ENCODE assay signal across 1 cellular context in genomic region chr5:149422429-149423286, GRCh38.
TF ChIP-seq lines count a peak whose summit lies in the region.

No MANE protein-coding gene starts in this region.

TF ChIP-seq in HepG2, 621 proteins besides CTCF, POLR2A, EP300 and RAD21 (continued from another document and continues in another):
- peak; percentile 61; the same call in 1 of the 2 replicates for TF ChIP-seq ZNF263 (CRISPR knock-in tag; IDR thresholded peaks at IDR 0.05)
- no peak for TF ChIP-seq GMEB1 (CRISPR knock-in tag; IDR thresholded peaks at IDR 0.05; ENCODE audit: borderline replicate concordance)
- TF ChIP-seq U2AF2 (IDR thresholded peaks at IDR 0.05; ENCODE audit: low read depth, low read length), result no peak
- no peak for TF ChIP-seq ZNF547 (CRISPR knock-in tag; IDR thresholded peaks at IDR 0.05)
- TF ChIP-seq ZNF362 (CRISPR knock-in tag; IDR thresholded peaks at IDR 0.05; ENCODE audit: borderline replicate concordance), result no peak
- no peak for TF ChIP-seq ZBTB39 (CRISPR knock-in tag; IDR thresholded peaks at IDR 0.05)
- TF ChIP-seq FOSL1 (CRISPR knock-in tag; IDR thresholded peaks at IDR 0.05; ENCODE audit: borderline replicate concordance), result no peak
- TF ChIP-seq ZNF713 (CRISPR knock-in tag; IDR thresholded peaks at IDR 0.05), result no peak
- TF ChIP-seq ZNF605 (CRISPR knock-in tag; IDR thresholded peaks at IDR 0.05), result 0 out of 2 replicates have a peak, but pooled peaks have one; percentile 76
- TF ChIP-seq FOSL2 (CRISPR knock-in tag; IDR thresholded peaks at IDR 0.05), result no peak; the same call in 1 of the 2 replicates
- no peak for TF ChIP-seq ZSCAN20 (CRISPR knock-in tag; IDR thresholded peaks at IDR 0.05; ENCODE audit: borderline replicate concordance)
- TF ChIP-seq MATR3 (CRISPR knock-in tag; IDR thresholded peaks at IDR 0.05), result no peak
- TF ChIP-seq ZNF143 (CRISPR knock-in tag; IDR thresholded peaks at IDR 0.05), result no peak
- TF ChIP-seq ZBTB43 (CRISPR knock-in tag; conservative IDR thresholded peaks at IDR 0.05), result peak; percentile 78
- TF ChIP-seq RERE (CRISPR knock-in tag; IDR thresholded peaks at IDR 0.05; ENCODE audit: low read depth), result no peak
- no peak; the same call in 1 of the 2 replicates for TF ChIP-seq POGZ (CRISPR knock-in tag; IDR thresholded peaks at IDR 0.05)
- TF ChIP-seq HNF4G (IDR thresholded peaks at IDR 0.05; ENCODE audit: borderline replicate concordance, low read depth, low read length), result no peak
- no peak for TF ChIP-seq HNF4G (CRISPR knock-in tag; IDR thresholded peaks at IDR 0.05; ENCODE audit: borderline replicate concordance, low read depth)
- no peak for TF ChIP-seq ZNF24 (IDR thresholded peaks at IDR 0.05)
- TF ChIP-seq PITX1 (CRISPR knock-in tag; IDR thresholded peaks at IDR 0.05), result no peak
- no peak for TF ChIP-seq ZFP36L2 (CRISPR knock-in tag; IDR thresholded peaks at IDR 0.05)
- 0 out of 2 replicates have a peak, but pooled peaks have one; percentile 25 for TF ChIP-seq GATAD2A (CRISPR knock-in tag; IDR thresholded peaks at IDR 0.05)
- TF ChIP-seq KDM5A (IDR thresholded peaks at IDR 0.05; ENCODE audit: borderline replicate concordance, low read length), result no peak
- TF ChIP-seq PRPF4 (IDR thresholded peaks at IDR 0.05; ENCODE audit: low read depth, low read length, poor library complexity, severe bottlenecking), result no peak
- no peak for TF ChIP-seq ZNF383 (CRISPR knock-in tag; IDR thresholded peaks at IDR 0.05; ENCODE audit: borderline replicate concordance)
- TF ChIP-seq TBL1XR1 (IDR thresholded peaks at IDR 0.05; ENCODE audit: borderline replicate concordance, low read length, partially characterized antibody), result no peak
- no peak for TF ChIP-seq FIP1L1 (IDR thresholded peaks at IDR 0.05; ENCODE audit: borderline replicate concordance, insufficient read depth, low read depth, low read length)
- TF ChIP-seq ZNF83 (CRISPR knock-in tag; IDR thresholded peaks at IDR 0.05; ENCODE audit: borderline replicate concordance), result no peak
- no peak for TF ChIP-seq ZNF234 (CRISPR knock-in tag; conservative IDR thresholded peaks at IDR 0.05)
- no peak for TF ChIP-seq SRSF9 (IDR thresholded peaks at IDR 0.05; ENCODE audit: borderline replicate concordance, insufficient read depth, low read depth, low read length, poor library complexity, severe bottlenecking)
- TF ChIP-seq MZF1 (CRISPR knock-in tag; IDR thresholded peaks at IDR 0.05; ENCODE audit: borderline replicate concordance), result no peak
- TF ChIP-seq ZNF121 (CRISPR knock-in tag; IDR thresholded peaks at IDR 0.05), result no peak
- TF ChIP-seq SALL1 (CRISPR knock-in tag; IDR thresholded peaks at IDR 0.05), result peak; percentile 24
- no peak for TF ChIP-seq REL (CRISPR knock-in tag; conservative IDR thresholded peaks at IDR 0.05)
- TF ChIP-seq ZBED4 (CRISPR knock-in tag; IDR thresholded peaks at IDR 0.05; ENCODE audit: borderline replicate concordance), result no peak
- TF ChIP-seq SRSF4 (IDR thresholded peaks at IDR 0.05; ENCODE audit: low read depth, low read length, poor library complexity, severe bottlenecking), result no peak
- no peak for TF ChIP-seq ZNF513 (CRISPR knock-in tag; conservative IDR thresholded peaks at IDR 0.05)
- peak; percentile 49 for TF ChIP-seq TEAD3 (CRISPR knock-in tag; optimal IDR thresholded peaks at IDR 0.05; ENCODE audit: borderline replicate concordance)
- TF ChIP-seq CCAR2 (optimal IDR thresholded peaks at IDR 0.05; ENCODE audit: low read depth, low read length), result no peak
- no peak for TF ChIP-seq NRL (CRISPR knock-in tag; IDR thresholded peaks at IDR 0.05; ENCODE audit: borderline replicate concordance)
- TF ChIP-seq MIXL1 (CRISPR knock-in tag; IDR thresholded peaks at IDR 0.05), result peak; percentile 26; the same call in 1 of the 2 replicates
- no peak for TF ChIP-seq TP53 (CRISPR knock-in tag; conservative IDR thresholded peaks at IDR 0.05)
- TF ChIP-seq ZNF652 (CRISPR knock-in tag; IDR thresholded peaks at IDR 0.05; ENCODE audit: borderline replicate concordance, low read depth), result no peak
- TF ChIP-seq PRMT3 (CRISPR knock-in tag; IDR thresholded peaks at IDR 0.05; ENCODE audit: borderline replicate concordance, low read depth), result no peak
- no peak for TF ChIP-seq RARG (CRISPR knock-in tag; IDR thresholded peaks at IDR 0.05; ENCODE audit: low read depth)
- no peak for TF ChIP-seq ZNF280B (CRISPR knock-in tag; IDR thresholded peaks at IDR 0.05; ENCODE audit: borderline replicate concordance)
- no peak for TF ChIP-seq HDAC1 (CRISPR knock-in tag; IDR thresholded peaks at IDR 0.05)
- no peak for TF ChIP-seq ZSCAN25 (CRISPR knock-in tag; IDR thresholded peaks at IDR 0.05)
